Comparison of ENCODE assay signal across 1 cellular context in the genomic region with DNA sequence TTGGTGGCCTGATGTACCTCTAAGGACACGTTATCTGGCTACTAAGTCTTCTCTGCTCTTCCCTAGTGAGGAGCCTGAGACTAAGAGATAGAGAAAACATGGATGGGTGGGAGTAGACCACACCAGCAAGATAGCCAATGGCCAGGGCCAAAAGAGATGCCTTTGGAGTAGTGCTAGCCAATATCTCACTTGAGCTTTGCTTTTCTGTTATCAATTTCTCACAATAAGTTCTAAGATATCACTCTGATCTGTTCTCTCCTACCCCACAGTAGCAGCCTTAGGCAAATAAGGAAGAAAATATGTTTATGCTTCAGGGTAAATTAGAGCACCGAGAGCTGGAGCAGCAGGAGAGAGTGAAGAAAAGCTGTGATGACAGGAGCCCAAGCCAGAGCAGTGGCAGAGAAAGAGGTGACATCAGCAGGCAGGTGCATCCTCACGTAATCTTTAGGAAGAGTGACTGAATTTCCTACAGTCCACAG.
TF ChIP-seq lines count a peak whose summit lies in the region.

No MANE protein-coding gene starts in this region.

TF ChIP-seq in K562, 482 proteins besides CTCF, POLR2A, EP300 and RAD21 (continued from another document and continues in another):
- TF ChIP-seq, protein P1, sequence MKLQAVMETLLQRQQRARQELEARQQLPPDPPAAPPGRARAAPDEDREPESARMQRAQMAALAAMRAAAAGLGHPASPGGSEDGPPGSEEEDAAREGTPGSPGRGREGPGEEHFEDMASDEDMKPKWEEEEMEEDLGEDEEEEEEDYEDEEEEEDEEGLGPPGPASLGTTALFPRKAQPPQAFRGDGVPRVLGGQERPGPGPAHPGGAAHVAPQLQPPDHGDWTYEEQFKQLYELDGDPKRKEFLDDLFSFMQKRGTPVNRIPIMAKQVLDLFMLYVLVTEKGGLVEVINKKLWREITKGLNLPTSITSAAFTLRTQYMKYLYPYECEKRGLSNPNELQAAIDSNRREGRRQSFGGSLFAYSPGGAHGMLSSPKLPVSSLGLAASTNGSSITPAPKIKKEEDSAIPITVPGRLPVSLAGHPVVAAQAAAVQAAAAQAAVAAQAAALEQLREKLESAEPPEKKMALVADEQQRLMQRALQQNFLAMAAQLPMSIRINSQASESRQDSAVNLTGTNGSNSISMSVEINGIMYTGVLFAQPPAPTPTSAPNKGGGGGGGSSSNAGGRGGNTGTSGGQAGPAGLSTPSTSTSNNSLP (IDR thresholded peaks at IDR 0.05; ENCODE audit: borderline replicate concordance, low read depth, low read length): 0 out of 2 replicates have a peak, but pooled peaks have one; percentile 11
- TF ChIP-seq COPS2 (conservative IDR thresholded peaks at IDR 0.05) (no peak), YY1 (IDR thresholded peaks at IDR 0.05; ENCODE audit: borderline replicate concordance in 1 of 3, control insufficient read depth in 1 of 3, extremely low read depth in 1 of 3, insufficient read depth in 3 of 3, insufficient read length in 1 of 3, insufficient replicate concordance in 2 of 3, low read depth in 1 of 3, low read length in 2 of 3) (peak in 1 of 3 experiments; percentile 13), HLTF (IDR thresholded peaks at IDR 0.05) (no peak), ZNF253 (CRISPR knock-in tag; conservative IDR thresholded peaks at IDR 0.05) (no peak), FOXP1 (CRISPR knock-in tag; IDR thresholded peaks at IDR 0.05) (no peak), CBFB (CRISPR knock-in tag; IDR thresholded peaks at IDR 0.05) (no peak), CC2D1A (IDR thresholded peaks at IDR 0.05) (peak; percentile 82), PBX2 (CRISPR knock-in tag; IDR thresholded peaks at IDR 0.05; ENCODE audit: low read depth) (no peak), PBX2 (tag; conservative IDR thresholded peaks at IDR 0.05; ENCODE audit: low read depth) (no peak), PRPF4 (IDR thresholded peaks at IDR 0.05; ENCODE audit: insufficient read depth, low read depth, low read length, poor library complexity, severe bottlenecking) (no peak), SUPT5H (IDR thresholded peaks at IDR 0.05) (no peak), CTBP1 (IDR thresholded peaks at IDR 0.05; ENCODE audit: borderline replicate concordance) (peak; percentile 92), ZNF175 (CRISPR knock-in tag; IDR thresholded peaks at IDR 0.05; ENCODE audit: low read depth) (no peak), SMAD3 (CRISPR knock-in tag; conservative IDR thresholded peaks at IDR 0.05) (no peak), TAF9B (IDR thresholded peaks at IDR 0.05; ENCODE audit: partially characterized antibody) (no peak), JUN (IDR thresholded peaks at IDR 0.05; ENCODE audit: borderline replicate concordance, low read depth, low read length) (no peak), JUN (CRISPR knock-in tag; IDR thresholded peaks at IDR 0.05; ENCODE audit: borderline replicate concordance) (no peak), HMGN3 (IDR thresholded peaks at IDR 0.05; ENCODE audit: borderline replicate concordance, extremely low read depth, insufficient read length, low read depth, low read length) (peak; percentile 88), ZNF699 (CRISPR knock-in tag; IDR thresholded peaks at IDR 0.05; ENCODE audit: insufficient replicate concordance) (no peak), CSDE1 (IDR thresholded peaks at IDR 0.05) (no peak), PTTG1 (tag; IDR thresholded peaks at IDR 0.05; ENCODE audit: low read depth) (no peak), RBFOX2 (IDR thresholded peaks at IDR 0.05; ENCODE audit: low read depth, low read length) (no peak), TRIM28 (IDR thresholded peaks at IDR 0.05) (no peak), ZNF124 (CRISPR knock-in tag; IDR thresholded peaks at IDR 0.05) (no peak), ZNF57 (CRISPR knock-in tag; IDR thresholded peaks at IDR 0.05) (no peak), HNRNPK (IDR thresholded peaks at IDR 0.05; ENCODE audit: low read depth, low read length, poor library complexity, severe bottlenecking) (no peak), L3MBTL2 (IDR thresholded peaks at IDR 0.05) (no peak), HDAC8 (tag; IDR thresholded peaks at IDR 0.05) (no peak), ZNF431 (CRISPR knock-in tag; IDR thresholded peaks at IDR 0.05) (no peak), SRSF1 (IDR thresholded peaks at IDR 0.05; ENCODE audit: low read depth, low read length) (no peak), IFI16 (CRISPR knock-in tag; IDR thresholded peaks at IDR 0.05) (no peak), ZNF561 (CRISPR knock-in tag; conservative IDR thresholded peaks at IDR 0.05) (no peak), MECOM (CRISPR knock-in tag; IDR thresholded peaks at IDR 0.05) (peak; percentile 91), ZNF263 (CRISPR knock-in tag; IDR thresholded peaks at IDR 0.05; ENCODE audit: borderline replicate concordance) (no peak; the same call in 1 of the 2 replicates), ZNF3 (CRISPR knock-in tag; IDR thresholded peaks at IDR 0.05) (no peak), ZNF444 (CRISPR knock-in tag; IDR thresholded peaks at IDR 0.05) (no peak), MCM7 (IDR thresholded peaks at IDR 0.05) (no peak), C11orf30 (IDR thresholded peaks at IDR 0.05; ENCODE audit: low read depth) (no peak)
- TF ChIP-seq, protein P2, sequence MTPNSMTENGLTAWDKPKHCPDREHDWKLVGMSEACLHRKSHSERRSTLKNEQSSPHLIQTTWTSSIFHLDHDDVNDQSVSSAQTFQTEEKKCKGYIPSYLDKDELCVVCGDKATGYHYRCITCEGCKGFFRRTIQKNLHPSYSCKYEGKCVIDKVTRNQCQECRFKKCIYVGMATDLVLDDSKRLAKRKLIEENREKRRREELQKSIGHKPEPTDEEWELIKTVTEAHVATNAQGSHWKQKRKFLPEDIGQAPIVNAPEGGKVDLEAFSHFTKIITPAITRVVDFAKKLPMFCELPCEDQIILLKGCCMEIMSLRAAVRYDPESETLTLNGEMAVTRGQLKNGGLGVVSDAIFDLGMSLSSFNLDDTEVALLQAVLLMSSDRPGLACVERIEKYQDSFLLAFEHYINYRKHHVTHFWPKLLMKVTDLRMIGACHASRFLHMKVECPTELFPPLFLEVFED (CRISPR knock-in tag; conservative IDR thresholded peaks at IDR 0.05): no peak
- TF ChIP-seq, protein P3, sequence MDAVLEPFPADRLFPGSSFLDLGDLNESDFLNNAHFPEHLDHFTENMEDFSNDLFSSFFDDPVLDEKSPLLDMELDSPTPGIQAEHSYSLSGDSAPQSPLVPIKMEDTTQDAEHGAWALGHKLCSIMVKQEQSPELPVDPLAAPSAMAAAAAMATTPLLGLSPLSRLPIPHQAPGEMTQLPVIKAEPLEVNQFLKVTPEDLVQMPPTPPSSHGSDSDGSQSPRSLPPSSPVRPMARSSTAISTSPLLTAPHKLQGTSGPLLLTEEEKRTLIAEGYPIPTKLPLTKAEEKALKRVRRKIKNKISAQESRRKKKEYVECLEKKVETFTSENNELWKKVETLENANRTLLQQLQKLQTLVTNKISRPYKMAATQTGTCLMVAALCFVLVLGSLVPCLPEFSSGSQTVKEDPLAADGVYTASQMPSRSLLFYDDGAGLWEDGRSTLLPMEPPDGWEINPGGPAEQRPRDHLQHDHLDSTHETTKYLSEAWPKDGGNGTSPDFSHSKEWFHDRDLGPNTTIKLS (IDR thresholded peaks at IDR 0.05; ENCODE audit: borderline replicate concordance, low read depth): no peak
- TF ChIP-seq, protein P4, sequence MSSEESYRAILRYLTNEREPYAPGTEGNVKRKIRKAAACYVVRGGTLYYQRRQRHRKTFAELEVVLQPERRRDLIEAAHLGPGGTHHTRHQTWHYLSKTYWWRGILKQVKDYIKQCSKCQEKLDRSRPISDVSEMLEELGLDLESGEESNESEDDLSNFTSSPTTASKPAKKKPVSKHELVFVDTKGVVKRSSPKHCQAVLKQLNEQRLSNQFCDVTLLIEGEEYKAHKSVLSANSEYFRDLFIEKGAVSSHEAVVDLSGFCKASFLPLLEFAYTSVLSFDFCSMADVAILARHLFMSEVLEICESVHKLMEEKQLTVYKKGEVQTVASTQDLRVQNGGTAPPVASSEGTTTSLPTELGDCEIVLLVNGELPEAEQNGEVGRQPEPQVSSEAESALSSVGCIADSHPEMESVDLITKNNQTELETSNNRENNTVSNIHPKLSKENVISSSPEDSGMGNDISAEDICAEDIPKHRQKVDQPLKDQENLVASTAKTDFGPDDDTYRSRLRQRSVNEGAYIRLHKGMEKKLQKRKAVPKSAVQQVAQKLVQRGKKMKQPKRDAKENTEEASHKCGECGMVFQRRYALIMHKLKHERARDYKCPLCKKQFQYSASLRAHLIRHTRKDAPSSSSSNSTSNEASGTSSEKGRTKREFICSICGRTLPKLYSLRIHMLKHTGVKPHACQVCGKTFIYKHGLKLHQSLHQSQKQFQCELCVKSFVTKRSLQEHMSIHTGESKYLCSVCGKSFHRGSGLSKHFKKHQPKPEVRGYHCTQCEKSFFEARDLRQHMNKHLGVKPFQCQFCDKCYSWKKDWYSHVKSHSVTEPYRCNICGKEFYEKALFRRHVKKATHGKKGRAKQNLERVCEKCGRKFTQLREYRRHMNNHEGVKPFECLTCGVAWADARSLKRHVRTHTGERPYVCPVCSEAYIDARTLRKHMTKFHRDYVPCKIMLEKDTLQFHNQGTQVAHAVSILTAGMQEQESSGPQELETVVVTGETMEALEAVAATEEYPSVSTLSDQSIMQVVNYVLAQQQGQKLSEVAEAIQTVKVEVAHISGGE (CRISPR knock-in tag; IDR thresholded peaks at IDR 0.05): peak in 1 of 3 experiments; percentile 35; a peak in 1 of 6 replicates
- TF ChIP-seq, protein P5, sequence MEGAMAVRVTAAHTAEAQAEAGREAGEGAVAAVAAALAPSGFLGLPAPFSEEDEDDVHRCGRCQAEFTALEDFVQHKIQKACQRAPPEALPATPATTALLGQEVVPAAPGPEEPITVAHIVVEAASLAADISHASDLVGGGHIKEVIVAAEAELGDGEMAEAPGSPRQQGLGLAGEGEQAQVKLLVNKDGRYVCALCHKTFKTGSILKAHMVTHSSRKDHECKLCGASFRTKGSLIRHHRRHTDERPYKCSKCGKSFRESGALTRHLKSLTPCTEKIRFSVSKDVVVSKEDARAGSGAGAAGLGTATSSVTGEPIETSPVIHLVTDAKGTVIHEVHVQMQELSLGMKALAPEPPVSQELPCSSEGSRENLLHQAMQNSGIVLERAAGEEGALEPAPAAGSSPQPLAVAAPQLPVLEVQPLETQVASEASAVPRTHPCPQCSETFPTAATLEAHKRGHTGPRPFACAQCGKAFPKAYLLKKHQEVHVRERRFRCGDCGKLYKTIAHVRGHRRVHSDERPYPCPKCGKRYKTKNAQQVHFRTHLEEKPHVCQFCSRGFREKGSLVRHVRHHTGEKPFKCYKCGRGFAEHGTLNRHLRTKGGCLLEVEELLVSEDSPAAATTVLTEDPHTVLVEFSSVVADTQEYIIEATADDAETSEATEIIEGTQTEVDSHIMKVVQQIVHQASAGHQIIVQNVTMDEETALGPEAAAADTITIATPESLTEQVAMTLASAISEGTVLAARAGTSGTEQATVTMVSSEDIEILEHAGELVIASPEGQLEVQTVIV (CRISPR knock-in tag; IDR thresholded peaks at IDR 0.05; ENCODE audit: borderline replicate concordance): no peak
- TF ChIP-seq, protein P6, sequence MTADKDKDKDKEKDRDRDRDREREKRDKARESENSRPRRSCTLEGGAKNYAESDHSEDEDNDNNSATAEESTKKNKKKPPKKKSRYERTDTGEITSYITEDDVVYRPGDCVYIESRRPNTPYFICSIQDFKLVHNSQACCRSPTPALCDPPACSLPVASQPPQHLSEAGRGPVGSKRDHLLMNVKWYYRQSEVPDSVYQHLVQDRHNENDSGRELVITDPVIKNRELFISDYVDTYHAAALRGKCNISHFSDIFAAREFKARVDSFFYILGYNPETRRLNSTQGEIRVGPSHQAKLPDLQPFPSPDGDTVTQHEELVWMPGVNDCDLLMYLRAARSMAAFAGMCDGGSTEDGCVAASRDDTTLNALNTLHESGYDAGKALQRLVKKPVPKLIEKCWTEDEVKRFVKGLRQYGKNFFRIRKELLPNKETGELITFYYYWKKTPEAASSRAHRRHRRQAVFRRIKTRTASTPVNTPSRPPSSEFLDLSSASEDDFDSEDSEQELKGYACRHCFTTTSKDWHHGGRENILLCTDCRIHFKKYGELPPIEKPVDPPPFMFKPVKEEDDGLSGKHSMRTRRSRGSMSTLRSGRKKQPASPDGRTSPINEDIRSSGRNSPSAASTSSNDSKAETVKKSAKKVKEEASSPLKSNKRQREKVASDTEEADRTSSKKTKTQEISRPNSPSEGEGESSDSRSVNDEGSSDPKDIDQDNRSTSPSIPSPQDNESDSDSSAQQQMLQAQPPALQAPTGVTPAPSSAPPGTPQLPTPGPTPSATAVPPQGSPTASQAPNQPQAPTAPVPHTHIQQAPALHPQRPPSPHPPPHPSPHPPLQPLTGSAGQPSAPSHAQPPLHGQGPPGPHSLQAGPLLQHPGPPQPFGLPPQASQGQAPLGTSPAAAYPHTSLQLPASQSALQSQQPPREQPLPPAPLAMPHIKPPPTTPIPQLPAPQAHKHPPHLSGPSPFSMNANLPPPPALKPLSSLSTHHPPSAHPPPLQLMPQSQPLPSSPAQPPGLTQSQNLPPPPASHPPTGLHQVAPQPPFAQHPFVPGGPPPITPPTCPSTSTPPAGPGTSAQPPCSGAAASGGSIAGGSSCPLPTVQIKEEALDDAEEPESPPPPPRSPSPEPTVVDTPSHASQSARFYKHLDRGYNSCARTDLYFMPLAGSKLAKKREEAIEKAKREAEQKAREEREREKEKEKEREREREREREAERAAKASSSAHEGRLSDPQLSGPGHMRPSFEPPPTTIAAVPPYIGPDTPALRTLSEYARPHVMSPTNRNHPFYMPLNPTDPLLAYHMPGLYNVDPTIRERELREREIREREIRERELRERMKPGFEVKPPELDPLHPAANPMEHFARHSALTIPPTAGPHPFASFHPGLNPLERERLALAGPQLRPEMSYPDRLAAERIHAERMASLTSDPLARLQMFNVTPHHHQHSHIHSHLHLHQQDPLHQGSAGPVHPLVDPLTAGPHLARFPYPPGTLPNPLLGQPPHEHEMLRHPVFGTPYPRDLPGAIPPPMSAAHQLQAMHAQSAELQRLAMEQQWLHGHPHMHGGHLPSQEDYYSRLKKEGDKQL (CRISPR knock-in tag; IDR thresholded peaks at IDR 0.05; ENCODE audit: borderline replicate concordance): no peak
